Comparison of ENCODE assay signal across 8 cellular contexts in genomic region chr10:112314822-112315474, GRCh38. TPM values are rescaled to one million over a fixed set of nuclear protein-coding genes. Genes with fewer than 3 reads are reported as not detected.
A peak's percentile ranks its signal among the peaks of the same experiment; 100 is the strongest.
DNase-seq lines count a peak whose midpoint lies in the region; ATAC-seq and TF ChIP-seq lines count a peak whose summit lies in the region.

No MANE protein-coding gene starts in this region.

- H3K4me1 ChIP-seq in adipocyte (ENCODE audit: control insufficient read depth, insufficient read depth, low read length): peaks cover 3% of the 10 kb centered on the region

- TF ChIP-seq CTCF in LNCaP clone FGC (IDR thresholded peaks at IDR 0.05; ENCODE audit: control insufficient read depth, extremely low read depth, insufficient read depth) (peak; percentile 88), SU-DHL-6 (IDR thresholded peaks at IDR 0.05; ENCODE audit: insufficient read depth, low read length, poor library complexity, severe bottlenecking) (peak; percentile 74)

- H3K4me3 ChIP-seq in LNCaP clone FGC (ENCODE audit: low read depth, low read length) (no peak overlapping the region), SU-DHL-6 (ENCODE audit: insufficient read depth, low read length, poor library complexity, severe bottlenecking) (no peak overlapping the region), adipocyte (ENCODE audit: low read length) (no peak overlapping the region)

- peak; percentile 87 for ATAC-seq in GM21619 (IDR thresholded peaks at IDR 0.05; ENCODE audit: unreplicated experiment)
- peak; percentile 81 to 86 for ATAC-seq in left cardiac atrium
- no peak for ATAC-seq in GM21447 (IDR thresholded peaks at IDR 0.05; ENCODE audit: unreplicated experiment)

- no peaks in the 10 kb centered on the region for H3K9me3 ChIP-seq in SU-DHL-6 (ENCODE audit: insufficient read depth, low read length)
- no peaks in the 10 kb centered on the region for H3K9me3 ChIP-seq in adipocyte (ENCODE audit: control insufficient read depth, low read length)

- no peak overlapping the region for H3K4me2 ChIP-seq in SU-DHL-6 (ENCODE audit: low read depth, low read length, poor library complexity, severe bottlenecking)

- no peaks in the 10 kb centered on the region for H3K9me2 ChIP-seq in SU-DHL-6 (replicated peaks; ENCODE audit: insufficient read depth, low read length)

- H3K9ac ChIP-seq in SU-DHL-6 (ENCODE audit: low read length): no peak overlapping the region
- H3K9ac ChIP-seq in adipocyte (ENCODE audit: low read length): no peak overlapping the region

- DNase-seq in DMS153 treated with DMSO at 0.1 percent for 48 hours (lab: John Stamatoyannopoulos, UW; ENCODE audit: unreplicated experiment) (peak; percentile 45), LNCaP clone FGC (ENCODE audit: low read depth) (peak; percentile 56), adipocyte (ENCODE audit: low read depth) (peak; percentile 89), left cardiac atrium (peak; percentile 85), retina (peak; percentile 82)

- no peaks in the 10 kb centered on the region for H4K20me1 ChIP-seq in SU-DHL-6 (ENCODE audit: low read depth, low read length)

- H3K36me3 ChIP-seq in SU-DHL-6 (ENCODE audit: low read length) (no peaks in the 10 kb centered on the region), adipocyte (ENCODE audit: control insufficient read depth, insufficient read depth, low read length, severe bottlenecking) (no peaks in the 10 kb centered on the region)

- no peaks in the 10 kb centered on the region for H3F3A ChIP-seq in SU-DHL-6 (ENCODE audit: insufficient read depth)

- no peak overlapping the region for H3K27ac ChIP-seq in SU-DHL-6 (ENCODE audit: low read depth, low read length)

- H3K27me3 ChIP-seq in SU-DHL-6 (ENCODE audit: low read length) (no peaks in the 10 kb centered on the region), adipocyte (replicated peaks; ENCODE audit: control insufficient read depth, insufficient read depth, low read length) (no peaks in the 10 kb centered on the region)

- no peaks in the 10 kb centered on the region for H3K79me2 ChIP-seq in SU-DHL-6 (ENCODE audit: insufficient read depth, low read length)

- intact Hi-C loops in left cardiac atrium (cut with DNase I): loop anchor here (5.0 to 10.0 kb wide), 4 partner anchors 110 to 560 kb away; no protein-coding TSS in a partner anchor

- H2AFZ ChIP-seq in SU-DHL-6 (ENCODE audit: low read depth, low read length, severe bottlenecking): no peak overlapping the region

RNA-seq across cellular contexts. Expression of gene TECTB, which starts 31.7 kb away (rescaled TPM):
- total RNA-seq in left cardiac atrium: not detected

RNA-seq across cellular contexts. Expression of gene ACSL5, which starts 59.0 kb away (rescaled TPM):
- 10 to 100 TPM; 10.5 to 14.4 TPM for total RNA-seq in left cardiac atrium
